ENCODE assay signal across 9 cellular contexts in genomic region chr5:96431376-96432244, GRCh38. TPM values are rescaled to one million over a fixed set of nuclear protein-coding genes. Genes with fewer than 3 reads are reported as not detected.
DNase-seq lines count a peak whose midpoint lies in the region; ATAC-seq lines count a peak whose summit lies in the region.
"Had no signal": no experiment of that assay in that cellular context is flagged by ENCODE, and none has a peak within 500 bp of the region (broad histone marks: within the 10 kb centered on the region; RNA-seq: fewer than 3 reads in every experiment).

No MANE protein-coding gene starts in this region.

- H3K9ac ChIP-seq in HUES64 (ENCODE audit: low read depth, low read length) = peak overlapping the region; percentile 35; the same call in 1 of the 2 replicates
- no peak overlapping the region for H3K9ac ChIP-seq in adipocyte (ENCODE audit: low read length)

- H3K4me1 Mint-ChIP-seq in natural killer cell treated with Interleukin-12 subunit alpha and Interleukin-12 subunit beta and Interleukin-15 and Interleukin-18, amount 100 ng/mL, for 72 hours (ENCODE audit: low read depth in 2 of 2) = no peaks in the 10 kb centered on the region

- no peak for ATAC-seq in natural killer cell treated with Interleukin-12 subunit alpha and Interleukin-12 subunit beta and Interleukin-15 and Interleukin-18, amount 100 ng/mL, for 72 hours
- ATAC-seq: Panc1 had no signal

- no peaks in the 10 kb centered on the region for H3K9me3 Mint-ChIP-seq in natural killer cell treated with Interleukin-12 subunit alpha and Interleukin-12 subunit beta and Interleukin-15 and Interleukin-18, amount 100 ng/mL, for 72 hours

- H3K4me3 ChIP-seq in HUES64 (ENCODE audit: low read length) (peak overlapping the region; percentile 64), adipocyte (ENCODE audit: low read length) (peak overlapping the region; percentile 80)

- H3K36me3 Mint-ChIP-seq in natural killer cell treated with Interleukin-12 subunit alpha and Interleukin-12 subunit beta and Interleukin-15 and Interleukin-18, amount 100 ng/mL, for 72 hours = peaks cover 13% of the 10 kb centered on the region

- H3K9me3 ChIP-seq in HUES64 (ENCODE audit: insufficient read depth, low read depth, low read length) (no peaks in the 10 kb centered on the region), adipocyte (ENCODE audit: control insufficient read depth, low read length) (no peaks in the 10 kb centered on the region)

- H3K27me3 Mint-ChIP-seq in natural killer cell treated with Interleukin-12 subunit alpha and Interleukin-12 subunit beta and Interleukin-15 and Interleukin-18, amount 100 ng/mL, for 72 hours = peaks cover 43 to 59% of the 10 kb centered on the region in 2 donors

- whole genome bisulfite sequencing in HUES64 = 1% methylated on average over 33 of the region's 33 CpGs

- H3K27ac Mint-ChIP-seq in natural killer cell treated with Interleukin-12 subunit alpha and Interleukin-12 subunit beta and Interleukin-15 and Interleukin-18, amount 100 ng/mL, for 72 hours = no peak overlapping the region

- DNase-seq in DMS 273 (lab: John Stamatoyannopoulos, UW; ENCODE audit: unreplicated experiment) (peak; percentile 83), adipocyte (ENCODE audit: low read depth) (no peak), myocyte (ENCODE audit: low read depth) (peak; percentile 15), hepatic stellate cell (ENCODE audit: low spot score) (no peak), globus pallidus (ENCODE audit: low spot score) (no peak), T1000 (lab: John Stamatoyannopoulos, UW) (no peak)
- no peak for DNase-seq in natural killer cell treated with Interleukin-12 subunit alpha and Interleukin-12 subunit beta and Interleukin-15 and Interleukin-18, amount 100 ng/mL, for 72 hours (ENCODE audit: low spot score)

- no peak overlapping the region for H3K27ac ChIP-seq in HUES64 (ENCODE audit: low read depth, low read length)

- H3K27me3 ChIP-seq in HUES64 (ENCODE audit: insufficient read depth, low read length) (peaks cover 66% of the 10 kb centered on the region), adipocyte (replicated peaks; ENCODE audit: control insufficient read depth, insufficient read depth, low read length) (no peaks in the 10 kb centered on the region)

- no peak overlapping the region for H3K4me3 Mint-ChIP-seq in natural killer cell treated with Interleukin-12 subunit alpha and Interleukin-12 subunit beta and Interleukin-15 and Interleukin-18, amount 100 ng/mL, for 72 hours

- H3K4me1 ChIP-seq in HUES64 (ENCODE audit: insufficient read depth, low read length) (peaks cover 26% of the 10 kb centered on the region), adipocyte (ENCODE audit: control insufficient read depth, insufficient read depth, low read length) (peaks cover 32% of the 10 kb centered on the region)

- no peaks in the 10 kb centered on the region for H3K36me3 ChIP-seq in HUES64 (ENCODE audit: insufficient read depth, low read length)
- no peaks in the 10 kb centered on the region for H3K36me3 ChIP-seq in adipocyte (ENCODE audit: control insufficient read depth, insufficient read depth, low read length, severe bottlenecking)

RNA-seq across cellular contexts. Expression of gene PCSK1, which starts 1.4 kb away (rescaled TPM):
- polyA plus RNA-seq in HUES64 (2013, experiment 1 of 2) = 1.00 TPM
- polyA plus RNA-seq in HUES64 (2013, experiment 2 of 2) = 0.95 TPM
- total RNA-seq in myocyte = 0.16 and 1.8 TPM in 2 replicates
- polyA plus RNA-seq in myocyte (2012) = 0.05 TPM
- not detected for total RNA-seq in natural killer cell treated with Interleukin-12 subunit alpha and Interleukin-12 subunit beta and Interleukin-15 and Interleukin-18, amount 100 ng/mL, for 72 hours

Comparison
In these comparisons a context has a peak if more than half of its experiments do, and no peak if none do; other contexts are left out.
1. DNase-seq: peak in DMS 273 (single experiment) and myocyte (single experiment); none in adipocyte (single experiment), natural killer cell treated with Interleukin-12 subunit alpha and Interleukin-12 subunit beta and Interleukin-15 and Interleukin-18, amount 100 ng/mL, for 72 hours (single experiment), hepatic stellate cell (single experiment), globus pallidus (single experiment) and T1000 (single experiment).